In genomic region chr2:204152616-204153015, GRCh38 we compare ENCODE assay signal across 35 cellular contexts.
A peak's percentile ranks its signal among the peaks of the same experiment; 100 is the strongest.
DNase-seq lines count a peak whose midpoint lies in the region; ATAC-seq, FAIRE-seq and TF ChIP-seq lines count a peak whose summit lies in the region.
"Had no signal": no experiment of that assay in that cellular context is flagged by ENCODE, and none has a peak within 500 bp of the region (broad histone marks: within the 10 kb centered on the region; RNA-seq: fewer than 3 reads in every experiment).

No MANE protein-coding gene starts in this region.

- no peak overlapping the region for H2BK5ac ChIP-seq in H1 (ENCODE audit: low read depth, low read length)

- no peak for FAIRE-seq in H1 (lab: Jason Lieb, UNC)
- FAIRE-seq: G401.6, pancreas had no signal

- no peak overlapping the region for H3K27ac ChIP-seq in H1 (ENCODE audit: low read depth, low read length)
- H3K27ac ChIP-seq in CD4-positive, alpha-beta T cell (ENCODE audit: low read depth, low read length), result no peak overlapping the region
- H3K27ac ChIP-seq: BLaER1 treated with 17β-estradiol and CSF1 and Interleukin-3, amounts not matched to agents 10 nM and 100 nM; dorsolateral prefrontal cortex; pancreas; right atrium auricular region; spleen; thyroid gland; vagina; VCaP had no signal

- peaks cover 6% of the 10 kb centered on the region for H3K4me1 Mint-ChIP-seq in Caco-2 (ENCODE audit: low read depth, unreplicated experiment)
- no peaks in the 10 kb centered on the region for H3K4me1 Mint-ChIP-seq in CD4-positive, alpha-beta T cell (ENCODE audit: low read depth)
- H3K4me1 Mint-ChIP-seq: activated CD4-positive, alpha-beta T cell treated with anti-CD3 and anti-CD28 coated beads for 36 hours had no signal

- peaks cover 17% of the 10 kb centered on the region for H3K27me3 Mint-ChIP-seq in Caco-2 (ENCODE audit: insufficient read depth, unreplicated experiment)
- H3K27me3 Mint-ChIP-seq in CD4-positive, alpha-beta T cell, result peaks cover 15% of the 10 kb centered on the region

- BruUV-seq in Caco-2 (replicated peaks; lab: Mats Ljungman, UMichigan), result no TSS peak

- intact Hi-C loops in Caco-2 (cut with micrococcal nuclease; ENCODE audit: unreplicated experiment), result no loop called here
- intact Hi-C loops in CD4-positive, alpha-beta T cell (cut with DNase I, micrococcal nuclease), result no loop called here

- H3K36me3 Mint-ChIP-seq in Caco-2 (ENCODE audit: insufficient read depth, unreplicated experiment), result no peaks in the 10 kb centered on the region
- no peaks in the 10 kb centered on the region for H3K36me3 Mint-ChIP-seq in CD4-positive, alpha-beta T cell (ENCODE audit: low read depth)

- H3K27ac Mint-ChIP-seq in Caco-2 (ENCODE audit: unreplicated experiment), result no peak overlapping the region
- H3K27ac Mint-ChIP-seq in CD4-positive, alpha-beta T cell, result no peak overlapping the region
- H3K27ac Mint-ChIP-seq: activated CD4-positive, alpha-beta T cell treated with anti-CD3 and anti-CD28 coated beads for 36 hours; activated CD8-positive, alpha-beta T cell treated with anti-CD3 and anti-CD28 coated beads for 36 hours; activated naive CD4-positive, alpha-beta T cell treated with anti-CD3 and anti-CD28 coated beads for 36 hours; nephron progenitor cell; stimulated activated naive CD8-positive, alpha-beta T cell treated with anti-CD3 and anti-CD28 coated beads, Interleukin-15, Interleukin-2, amounts not matched to agents 100 ng/mL and 50 ng/mL, for 24 hours had no signal

- no peaks in the 10 kb centered on the region for H3K9me3 Mint-ChIP-seq in Caco-2 (ENCODE audit: unreplicated experiment)
- no peaks in the 10 kb centered on the region for H3K9me3 Mint-ChIP-seq in CD4-positive, alpha-beta T cell
- H3K9me3 Mint-ChIP-seq: activated CD8-positive, alpha-beta T cell treated with anti-CD3 and anti-CD28 coated beads for 36 hours; activated naive CD4-positive, alpha-beta T cell treated with anti-CD3 and anti-CD28 coated beads for 36 hours; stimulated activated naive CD8-positive, alpha-beta T cell treated with anti-CD3 and anti-CD28 coated beads, Interleukin-15, Interleukin-2, amounts not matched to agents 100 ng/mL and 50 ng/mL, for 24 hours had no signal

- H4K8ac ChIP-seq in H1 (ENCODE audit: extremely low read depth, insufficient read depth, low read length), result no peak overlapping the region

- no peaks in the 10 kb centered on the region for H3K79me1 ChIP-seq in H1 (ENCODE audit: low read depth, low read length)

- no peak overlapping the region for H3K14ac ChIP-seq in H1 (ENCODE audit: insufficient read length)

- no peak overlapping the region for H2BK20ac ChIP-seq in H1 (ENCODE audit: low read length)

- no peak overlapping the region for H3K56ac ChIP-seq in H1 (replicated peaks; ENCODE audit: insufficient read length, low read depth, low read length)

- H3K4me3 ChIP-seq in MG63, result no peak overlapping the region
- no peak overlapping the region for H3K4me3 ChIP-seq in H1 (ENCODE audit: extremely low read depth in 1 of 4, insufficient read depth in 2 of 4, low read depth in 3 of 4, low read length in 4 of 4)
- H3K4me3 ChIP-seq in retinal pigment epithelial cell (ENCODE audit: low read length), result no peak overlapping the region
- no peak overlapping the region for H3K4me3 ChIP-seq in Caco-2 (ENCODE audit: low read depth, low read length)
- H3K4me3 ChIP-seq: adrenal gland; BLaER1 treated with 17β-estradiol and CSF1 and Interleukin-3, amounts not matched to agents 10 nM and 100 nM; dorsolateral prefrontal cortex; gastroesophageal sphincter; pancreas; right atrium auricular region; spleen; thyroid gland; vagina had no signal

- 0 out of 2 replicates have a peak, but pooled peaks cover 2% of the 10 kb centered on the region for H3K27me3 ChIP-seq in MG63
- no peaks in the 10 kb centered on the region for H3K27me3 ChIP-seq in H1 (replicated peaks in 1 of 4; ENCODE audit: control insufficient read depth in 3 of 4, extremely low read depth in 1 of 4, insufficient read depth in 3 of 4, low read length in 3 of 4)
- H3K27me3 ChIP-seq in Caco-2 (replicated peaks; ENCODE audit: control insufficient read depth, insufficient read depth, low read length), result no peaks in the 10 kb centered on the region; the same call in 1 of the 2 replicates
- no peaks in the 10 kb centered on the region for H3K27me3 ChIP-seq in CD4-positive, alpha-beta T cell (ENCODE audit: control insufficient read depth, insufficient read depth, low read length)
- H3K27me3 ChIP-seq: adrenal gland; BLaER1 treated with 17β-estradiol and CSF1 and Interleukin-3, amounts not matched to agents 10 nM and 100 nM; gastroesophageal sphincter; pancreas; right atrium auricular region; thyroid gland; vagina had no signal

- H2BK15ac ChIP-seq in H1 (ENCODE audit: low read length), result no peak overlapping the region

- no peak overlapping the region for H2AK5ac ChIP-seq in H1 (ENCODE audit: low read depth, low read length)

- peak overlapping the region; percentile 65 for H2AFZ ChIP-seq in H1 (ENCODE audit: low read length)

- no peak overlapping the region for H4K91ac ChIP-seq in H1 (replicated peaks; ENCODE audit: insufficient read length, low read length)

- TF ChIP-seq RAD21 in H1 (IDR thresholded peaks at IDR 0.05 in 1 of 2, conservative IDR thresholded peaks at IDR 0.05 in 1 of 2; ENCODE audit: low read depth in 2 of 2, low read length in 2 of 2), result no peak

- H4K5ac ChIP-seq in H1 (ENCODE audit: insufficient read length, low read depth, low read length), result no peak overlapping the region

- no peaks in the 10 kb centered on the region for H3K79me2 ChIP-seq in H1 (ENCODE audit: control insufficient read depth in 1 of 2, insufficient read depth in 2 of 2, low read length in 2 of 2)

- no peak overlapping the region for H3K23ac ChIP-seq in H1 (ENCODE audit: insufficient read length)

- TF ChIP-seq CTCF in H1 (IDR thresholded peaks at IDR 0.05; ENCODE audit: control extremely low read depth in 1 of 3, insufficient read depth in 1 of 3, low read depth in 1 of 3, low read length in 3 of 3), result no peak
- no peak for TF ChIP-seq CTCF in retinal pigment epithelial cell (conservative IDR thresholded peaks at IDR 0.05; ENCODE audit: low read depth, low read length)
- TF ChIP-seq CTCF in Caco-2 (IDR thresholded peaks at IDR 0.05; ENCODE audit: insufficient read depth in 1 of 2, low read depth in 1 of 2, low read length in 1 of 2, severe bottlenecking in 1 of 2, unreplicated experiment in 1 of 2), result no peak
- TF ChIP-seq CTCF in CD4-positive, alpha-beta T cell (IDR thresholded peaks at IDR 0.05), result no peak

- no peaks in the 10 kb centered on the region for H4K20me1 ChIP-seq in H1 (replicated peaks in 1 of 2; ENCODE audit: control insufficient read depth in 1 of 2, insufficient read depth in 2 of 2, low read length in 2 of 2)
- H4K20me1 ChIP-seq: BLaER1 treated with 17β-estradiol and CSF1 and Interleukin-3, amounts not matched to agents 10 nM and 100 nM had no signal

- no peaks in the 10 kb centered on the region for H3K23me2 ChIP-seq in H1 (ENCODE audit: low read depth, low read length)

- TF ChIP-seq POLR2A in H1 (IDR thresholded peaks at IDR 0.05; ENCODE audit: control extremely low read depth in 1 of 2, low read depth in 2 of 2, low read length in 2 of 2), result no peak

- H3K4me2 ChIP-seq in H1 (ENCODE audit: insufficient read depth in 1 of 2, low read depth in 2 of 2, low read length in 2 of 2), result no peak overlapping the region

- POLR2A ChIA-PET in H1 (lab: Charles Lee; ENCODE audit: partially characterized antibody), result no interaction called here
- POLR2A ChIA-PET in Caco-2 (lab: Charles Lee), result no interaction called here
- POLR2A ChIA-PET in CD4-positive, alpha-beta T cell (lab: Charles Lee), result no interaction called here

- H3K9me3 ChIP-seq in MG63 (no peaks in the 10 kb centered on the region), H1 (ENCODE audit: insufficient read depth in 2 of 2, low read depth in 1 of 2, low read length in 1 of 2) (0 out of 4 replicates have a peak, but pooled peaks cover 0 to 6% of the 10 kb centered on the region in 2 experiments), Caco-2 (no peaks in the 10 kb centered on the region)
- no peaks in the 10 kb centered on the region for H3K9me3 ChIP-seq in CD4-positive, alpha-beta T cell (ENCODE audit: control insufficient read depth, low read length)
- H3K9me3 ChIP-seq: adrenal gland, pancreas, right atrium auricular region, thyroid gland, vagina had no signal

- peaks cover 0 to 4% (median 0%) of the 10 kb centered on the region in 4 experiments; a peak in 1 of 7 replicates for H3K4me1 ChIP-seq in H1 (replicated peaks in 1 of 4; ENCODE audit: control insufficient read depth in 3 of 4, insufficient read depth in 4 of 4, low read length in 3 of 4)
- H3K4me1 ChIP-seq in Caco-2, result no peaks in the 10 kb centered on the region
- H3K4me1 ChIP-seq: adrenal gland, pancreas, spleen, thyroid gland, vagina had no signal

- no peak for TF ChIP-seq EP300 in H1 (IDR thresholded peaks at IDR 0.05; ENCODE audit: borderline replicate concordance in 1 of 2, low read depth in 2 of 2, low read length in 2 of 2)

- H2BK12ac ChIP-seq in H1 (ENCODE audit: low read depth, low read length), result no peak overlapping the region

- H3K4ac ChIP-seq in H1 (replicated peaks; ENCODE audit: insufficient read length, low read depth, low read length), result no peak overlapping the region

- no peak overlapping the region for H3K4me3 Mint-ChIP-seq in Caco-2 (ENCODE audit: unreplicated experiment)
- no peak overlapping the region for H3K4me3 Mint-ChIP-seq in CD4-positive, alpha-beta T cell
- H3K4me3 Mint-ChIP-seq: activated CD4-positive, alpha-beta T cell treated with anti-CD3 and anti-CD28 coated beads for 36 hours; activated CD8-positive, alpha-beta T cell treated with anti-CD3 and anti-CD28 coated beads for 36 hours; activated naive CD4-positive, alpha-beta T cell treated with anti-CD3 and anti-CD28 coated beads for 36 hours; nephron progenitor cell; stimulated activated naive CD8-positive, alpha-beta T cell treated with anti-CD3 and anti-CD28 coated beads, Interleukin-15, Interleukin-2, amounts not matched to agents 100 ng/mL and 50 ng/mL, for 24 hours had no signal

- H3K18ac ChIP-seq in H1 (ENCODE audit: extremely low read depth, low read length), result no peak overlapping the region

- no peak overlapping the region for H3K9ac ChIP-seq in H1 (replicated peaks in 1 of 4; ENCODE audit: extremely low read depth in 1 of 4, low read depth in 3 of 4, low read length in 3 of 4)
- H3K9ac ChIP-seq: BLaER1 treated with 17β-estradiol and CSF1 and Interleukin-3, amounts not matched to agents 10 nM and 100 nM had no signal

- WGBS in H1 (ENCODE audit: extremely low coverage in 1 of 2, insufficient coverage in 1 of 2, insufficient read length in 1 of 2, insufficient replicate concordance in 2 of 2, low coverage in 1 of 2, low lambda C conversion rate in 2 of 2, missing lambda C conversion rate in 1 of 2), 2 experiments, result 95% methylated on average over 3 of the region's 3 CpGs; no CpG with 5 or more reads in 1 of the 2 experiments

- peak; percentile 14 for DNase-seq in Daoy (ENCODE audit: low read depth)
- peak; percentile 44 for DNase-seq in MG63
- DNase-seq in H1 (ENCODE audit: low read depth in 1 of 2, low spot score in 2 of 2), result no peak
- peak; percentile 76 for DNase-seq in retinal pigment epithelial cell (ENCODE audit: low read depth)
- no peak for DNase-seq in Caco-2
- DNase-seq in NK-92 treated with Interleukin-12 subunit alpha and Interleukin-12 subunit beta, amount 100 ng/mL, for 24 hours (lab: John Stamatoyannopoulos, UW), result no peak
- no peak for DNase-seq in CD4-positive, alpha-beta T cell
- DNase-seq: activated CD4-positive, alpha-beta T cell treated with anti-CD3 and anti-CD28 coated beads for 36 hours; activated CD8-positive, alpha-beta memory T cell treated with anti-CD3 and anti-CD28 coated beads, Interleukin-2, amount 50 U/mL, for 48 hours; activated CD8-positive, alpha-beta T cell treated with anti-CD3 and anti-CD28 coated beads for 36 hours; activated naive CD4-positive, alpha-beta T cell treated with anti-CD3 and anti-CD28 coated beads for 36 hours; adrenal gland; COR-L47; dorsolateral prefrontal cortex; hippocampal formation; IMR-90; left cardiac atrium; mammary epithelial cell; NCI-H1092; NCI-H2029 treated with DMSO at 0.1 percent for 48 hours; NCI-H526 treated with DMSO at 0.1 percent for 48 hours; nephron progenitor cell; pancreas; spleen; stimulated activated CD4-positive, alpha-beta T cell treated with anti-CD3 and anti-CD28 coated beads, Interleukin-2, amount 100 ng/mL, for 24 hours; SW 1271; thyroid gland had no signal

- H3K36me3 ChIP-seq in MG63 (no peaks in the 10 kb centered on the region), H1 (ENCODE audit: control insufficient read depth in 2 of 4, insufficient read depth in 4 of 4, low read length in 3 of 4) (no peaks in the 10 kb centered on the region; a peak in 1 of 8 replicates), Caco-2 (ENCODE audit: control insufficient read depth, insufficient read depth, low read length) (no peaks in the 10 kb centered on the region)
- H3K36me3 ChIP-seq: adrenal gland; BLaER1 treated with 17β-estradiol and CSF1 and Interleukin-3, amounts not matched to agents 10 nM and 100 nM; gastroesophageal sphincter; pancreas; right atrium auricular region; spleen; thyroid gland; vagina had no signal

- no peak for ATAC-seq in CD4-positive, alpha-beta T cell (ENCODE audit: poor library complexity)
- ATAC-seq in GM21619 (IDR thresholded peaks at IDR 0.05; ENCODE audit: unreplicated experiment), result no peak
- ATAC-seq: activated CD4-positive, alpha-beta T cell treated with anti-CD3 and anti-CD28 coated beads for 36 hours; activated CD8-positive, alpha-beta T cell treated with anti-CD3 and anti-CD28 coated beads for 36 hours; gastroesophageal sphincter had no signal

- H2BK120ac ChIP-seq in H1 (replicated peaks; ENCODE audit: low read depth, low read length), result no peak overlapping the region

- CTCF ChIA-PET in H1 (lab: Charles Lee; ENCODE audit: partially characterized antibody) (interaction anchor here (0.9 to 7.7 kb wide), 4 partner anchors 12 to 98 kb away, joined by 3 to 55 read pairs (median 3); no protein-coding TSS in a partner anchor), Caco-2 (lab: Charles Lee) (interaction anchor here (0.7 kb wide), 1 partner anchor 139 kb away, joined by 3 read pairs; no protein-coding TSS in a partner anchor)
- CTCF ChIA-PET in CD4-positive, alpha-beta T cell (lab: Charles Lee), result no interaction called here

Comparison
In these comparisons a context has a peak if more than half of its experiments do, and no peak if none do; other contexts are left out.
1. DNase-seq: peak in Daoy (single experiment), MG63 (single experiment) and retinal pigment epithelial cell (single experiment); none in H1 (0 of 2), Caco-2 (0 of 2), NK-92 treated with Interleukin-12 subunit alpha and Interleukin-12 subunit beta, amount 100 ng/mL, for 24 hours (single experiment) and CD4-positive, alpha-beta T cell (0 of 10).